Comparison of ENCODE assay signal across 25 cellular contexts in the genomic region with DNA sequence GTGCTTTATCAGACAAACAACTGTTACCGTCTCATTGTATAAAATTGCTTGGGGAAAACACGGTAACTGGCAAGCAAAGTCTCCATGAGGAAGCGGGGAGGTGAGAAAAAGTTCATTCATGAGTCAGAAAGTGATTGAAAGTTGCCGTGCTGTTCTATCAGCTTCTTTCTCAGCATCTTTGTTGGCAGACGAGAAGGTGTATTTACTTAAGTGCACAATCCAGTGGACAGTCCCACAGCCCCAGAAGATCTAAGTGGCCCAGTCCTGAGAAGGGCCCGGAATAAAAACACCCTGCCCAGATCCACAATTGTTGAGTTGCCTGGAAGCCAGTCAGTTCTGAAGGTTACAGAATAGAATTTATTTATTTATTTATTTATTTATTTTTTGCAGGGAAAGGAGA.
"Had no signal": no experiment of that assay in that cellular context is flagged by ENCODE, and none has a peak within 500 bp of the region (broad histone marks: within the 10 kb centered on the region; RNA-seq: fewer than 3 reads in every experiment).

No MANE protein-coding gene starts in this region.

- H3K4me1 ChIP-seq: ascending aorta, breast epithelium had no signal

- DNase-seq: activated CD4-positive, alpha-beta memory T cell treated with anti-CD3 and anti-CD28 coated beads, Interleukin-2, amount 10 ng/mL, durations not matched to agents 7 days and 5 days; activated CD4-positive, alpha-beta T cell treated with anti-CD3 and anti-CD28 coated beads for 36 hours; activated CD4-positive, alpha-beta T cell treated with anti-CD3 and anti-CD28 coated beads, Interleukin-2, amount 10 ng/mL, durations not matched to agents 7 days and 5 days; activated CD4-positive, alpha-beta T cell treated with anti-CD3 and anti-CD28 coated beads, Interleukin-2, amount 50 U/mL, for 4 hours; activated CD4-positive, CD25-positive, alpha-beta regulatory T cell; activated CD4-positive, CD25-positive, alpha-beta regulatory T cell treated with anti-CD3 and anti-CD28 coated beads, Interleukin-2, amount 50 U/mL, for 72 hours; activated CD8-positive, alpha-beta memory T cell treated with anti-CD3 and anti-CD28 coated beads, Interleukin-2, amount 50 U/mL, for 48 hours; activated gamma-delta T cell; activated naive CD4-positive, alpha-beta T cell; activated naive CD4-positive, alpha-beta T cell treated with anti-CD3 and anti-CD28 coated beads, Interleukin-2, amount 10 ng/mL, durations not matched to agents 7 days and 5 days; activated naive CD8-positive, alpha-beta T cell treated with anti-CD3 and anti-CD28 coated beads, Interleukin-2, amount 10 ng/mL, durations not matched to agents 7 days and 5 days; activated T-cell treated with anti-CD3 and anti-CD28 coated beads for 4 hours; activated T-cell treated with anti-CD3 and anti-CD28 coated beads, Interleukin-2, amount 50 U/mL, for 24 hours; activated T-cell treated with anti-CD3 and anti-CD28 coated beads, Interleukin-2, amount 50 U/mL, for 72 hours; cortex of kidney; dermis blood vessel endothelial cell; effector CD4-positive, alpha-beta T cell; effector memory CD8-positive, alpha-beta T cell; erythroblast; foreskin fibroblast; T-helper 2 cell had no signal

- H3K27me3 ChIP-seq: ascending aorta, cardiac muscle cell had no signal

- H3K4me3 ChIP-seq: ascending aorta, breast epithelium, cardiac muscle cell had no signal

- H3K27ac ChIP-seq: ascending aorta, breast epithelium, cardiac muscle cell had no signal

- ATAC-seq: activated CD4-positive, alpha-beta T cell treated with anti-CD3 and anti-CD28 coated beads for 36 hours; activated naive CD4-positive, alpha-beta T cell treated with anti-CD3 and anti-CD28 coated beads, Interleukin-2, amount 50 U/mL, for 72 hours; activated T-cell treated with anti-CD3 and anti-CD28 coated beads, Interleukin-2, amount 50 U/mL, for 72 hours; effector memory CD8-positive, alpha-beta T cell had no signal

- H3K36me3 ChIP-seq: ascending aorta, breast epithelium, cardiac muscle cell had no signal

- H3K9me3 ChIP-seq: ascending aorta, breast epithelium had no signal
